Comparison of ENCODE assay signal across 1 cellular context in genomic region chr14:68577802-68578431, GRCh38.
TF ChIP-seq lines count a peak whose summit lies in the region.
"Not testable (repeated sequence)": the region's sequence is repeated elsewhere in the genome, so short reads cannot be mapped to it uniquely, and the experiment has no call there.

No MANE protein-coding gene starts in this region.

TF ChIP-seq in HepG2, 621 proteins besides CTCF, POLR2A, EP300 and RAD21 (continued from another document and continues in another):
- TF ChIP-seq ZBTB33 (CRISPR knock-in tag; IDR thresholded peaks at IDR 0.05) = peak; percentile 79
- TF ChIP-seq THAP11 (CRISPR knock-in tag; IDR thresholded peaks at IDR 0.05) = peak; percentile 59; the same call in 1 of the 2 replicates
- peak; percentile 90 for TF ChIP-seq ZNF331 (CRISPR knock-in tag; IDR thresholded peaks at IDR 0.05)
- peak; percentile 95 for TF ChIP-seq SAP130 (CRISPR knock-in tag; IDR thresholded peaks at IDR 0.05; ENCODE audit: low read depth)
- peak; percentile 81 for TF ChIP-seq KDM1A (CRISPR knock-in tag; IDR thresholded peaks at IDR 0.05)
- 0 out of 2 replicates have a peak, but pooled peaks have one; percentile 55 for TF ChIP-seq ZNF580 (CRISPR knock-in tag; IDR thresholded peaks at IDR 0.05; ENCODE audit: borderline replicate concordance, low read depth)
- peak; percentile 57; the same call in 1 of the 2 replicates for TF ChIP-seq CREM (IDR thresholded peaks at IDR 0.05)
- TF ChIP-seq CREM (CRISPR knock-in tag; IDR thresholded peaks at IDR 0.05) = not testable (repeated sequence)
- peak; percentile 67; the same call in 1 of the 2 replicates for TF ChIP-seq MYC (CRISPR knock-in tag; IDR thresholded peaks at IDR 0.05; ENCODE audit: borderline replicate concordance)
- 0 out of 2 replicates have a peak, but pooled peaks have one; percentile 47 for TF ChIP-seq HIVEP1 (CRISPR knock-in tag; IDR thresholded peaks at IDR 0.05)
- peak; percentile 97 for TF ChIP-seq IRF2 (CRISPR knock-in tag; IDR thresholded peaks at IDR 0.05)
- peak; percentile 70; the same call in 1 of the 2 replicates for TF ChIP-seq TARDBP (CRISPR knock-in tag; IDR thresholded peaks at IDR 0.05)
- TF ChIP-seq ZC3H13 (CRISPR knock-in tag; IDR thresholded peaks at IDR 0.05) = peak; percentile 30; the same call in 1 of the 2 replicates
- TF ChIP-seq RXRA (CRISPR knock-in tag; IDR thresholded peaks at IDR 0.05) = peak; percentile 70; the same call in 1 of the 2 replicates
- TF ChIP-seq BORCS8-MEF2B (CRISPR knock-in tag; IDR thresholded peaks at IDR 0.05) = 0 out of 2 replicates have a peak, but pooled peaks have one; percentile 23
- 0 out of 2 replicates have a peak, but pooled peaks have one; percentile 48 for TF ChIP-seq TFDP2 (CRISPR knock-in tag; IDR thresholded peaks at IDR 0.05)
- TF ChIP-seq ZBTB7B (CRISPR knock-in tag; IDR thresholded peaks at IDR 0.05) = 0 out of 2 replicates have a peak, but pooled peaks have one; percentile 26
- TF ChIP-seq ZNF460 (CRISPR knock-in tag; IDR thresholded peaks at IDR 0.05; ENCODE audit: borderline replicate concordance) = peak; percentile 83; the same call in 1 of the 2 replicates
- peak; percentile 50; the same call in 1 of the 2 replicates for TF ChIP-seq ZHX1 (CRISPR knock-in tag; IDR thresholded peaks at IDR 0.05; ENCODE audit: low read depth)
- peak; percentile 93 for TF ChIP-seq FOSL2 (CRISPR knock-in tag; IDR thresholded peaks at IDR 0.05)
- TF ChIP-seq ARID5B (CRISPR knock-in tag; IDR thresholded peaks at IDR 0.05) = peak; percentile 97
- TF ChIP-seq HNF4A (CRISPR knock-in tag; IDR thresholded peaks at IDR 0.05) = peak; percentile 36; the same call in 1 of the 2 replicates
- peak; percentile 50 for TF ChIP-seq ZNF687 (CRISPR knock-in tag; IDR thresholded peaks at IDR 0.05)
- peak; percentile 85 for TF ChIP-seq EHMT2 (IDR thresholded peaks at IDR 0.05; ENCODE audit: borderline replicate concordance, low read depth, low read length)
- peak; percentile 60; the same call in 1 of the 2 replicates for TF ChIP-seq MEF2D (CRISPR knock-in tag; IDR thresholded peaks at IDR 0.05)
- TF ChIP-seq ZNF607 (CRISPR knock-in tag; IDR thresholded peaks at IDR 0.05; ENCODE audit: borderline replicate concordance) = 0 out of 2 replicates have a peak, but pooled peaks have one; percentile 61
- TF ChIP-seq KDM6A (CRISPR knock-in tag; IDR thresholded peaks at IDR 0.05; ENCODE audit: low read depth) = 0 out of 2 replicates have a peak, but pooled peaks have one; percentile 34
- TF ChIP-seq PHF20 (CRISPR knock-in tag; IDR thresholded peaks at IDR 0.05) = peak; percentile 24; the same call in 1 of the 2 replicates
- 0 out of 2 replicates have a peak, but pooled peaks have one; percentile 40 for TF ChIP-seq ZNF124 (CRISPR knock-in tag; IDR thresholded peaks at IDR 0.05)
- TF ChIP-seq ZNF501 (CRISPR knock-in tag; IDR thresholded peaks at IDR 0.05) = peak; percentile 46; the same call in 1 of the 2 replicates
- TF ChIP-seq RFX3 (CRISPR knock-in tag; IDR thresholded peaks at IDR 0.05) = peak; percentile 40; the same call in 1 of the 2 replicates
- TF ChIP-seq ZXDC (CRISPR knock-in tag; IDR thresholded peaks at IDR 0.05) = peak; percentile 87
- TF ChIP-seq RERE (CRISPR knock-in tag; IDR thresholded peaks at IDR 0.05; ENCODE audit: low read depth) = peak; percentile 48; the same call in 1 of the 2 replicates
